ENCODE assay signal across 16 cellular contexts in genomic region chr16:25151996-25152395, GRCh38. TPM values are rescaled to one million over a fixed set of nuclear protein-coding genes. Genes with fewer than 3 reads are reported as not detected.
DNase-seq lines count a peak whose midpoint lies in the region; ATAC-seq and TF ChIP-seq lines count a peak whose summit lies in the region.
"Had no signal": no experiment of that assay in that cellular context is flagged by ENCODE, and none has a peak within 500 bp of the region (broad histone marks: within the 10 kb centered on the region; RNA-seq: fewer than 3 reads in every experiment).

No MANE protein-coding gene starts in this region.

- ATAC-seq in sciatic nerve: peak; percentile 90
- ATAC-seq in omental fat pad (ENCODE audit: low FRiP score): no peak
- ATAC-seq in GM19395 (IDR thresholded peaks at IDR 0.05; ENCODE audit: unreplicated experiment): no peak
- ATAC-seq: activated T-cell treated with anti-CD3 and anti-CD28 coated beads, Interleukin-2, amount 50 U/mL, for 72 hours; stimulated activated naive B cell treated with anti-CD40 and anti-IgM and Interleukin-4, amounts not matched to agents 10 μg/mL and 1 μg/mL and 100 μg/mL, for 72 hours had no signal

- TF ChIP-seq CTCF in PC-9 (conservative IDR thresholded peaks at IDR 0.05): no peak
- TF ChIP-seq CTCF in fibroblast of mammary gland (conservative IDR thresholded peaks at IDR 0.05; ENCODE audit: control insufficient read depth, insufficient read depth, low read depth, low read length): no peak
- no peak for TF ChIP-seq CTCF in omental fat pad (IDR thresholded peaks at IDR 0.05)
- TF ChIP-seq CTCF in GM20000 (IDR thresholded peaks at IDR 0.05; ENCODE audit: extremely low read depth, missing control alignments): no peak

- peaks cover 35% of the 10 kb centered on the region for H3F3A ChIP-seq in PC-9 (ENCODE audit: insufficient read depth, low read depth)

- intact Hi-C loops in PC-9 (cut with micrococcal nuclease; ENCODE audit: unreplicated experiment) (loop anchor here (1.0 to 5.0 kb wide), 3 partner anchors 41 to 318 kb away; partner anchors contain the start of genes LCMT1 and ZKSCAN2), sciatic nerve (cut with DNase I) (no loop called here)

- H4K20me1 ChIP-seq in PC-9 (ENCODE audit: insufficient read depth): no peaks in the 10 kb centered on the region

- no peaks in the 10 kb centered on the region for H3K79me2 ChIP-seq in PC-9 (ENCODE audit: low read depth)

- peaks cover 29% of the 10 kb centered on the region for H3K4me1 ChIP-seq in PC-9 (replicated peaks; ENCODE audit: insufficient read depth)

- peaks cover 4% of the 10 kb centered on the region; the same call in 1 of the 2 replicates for H3K36me3 ChIP-seq in PC-9 (ENCODE audit: low read depth)

- H3K9me2 ChIP-seq in PC-9 (ENCODE audit: insufficient read depth): no peaks in the 10 kb centered on the region

- DNase-seq in ELR (ENCODE audit: low read depth) (peak; percentile 86), PC-9 (peak; percentile 86 to 87), fibroblast of mammary gland (ENCODE audit: low read depth) (peak; percentile 91), sciatic nerve (ENCODE audit: low spot score) (no peak), omental fat pad (ENCODE audit: low spot score) (no peak), GM20000 (ENCODE audit: low spot score) (no peak), DMS 273 (lab: John Stamatoyannopoulos, UW; ENCODE audit: unreplicated experiment) (no peak)
- DNase-seq: activated CD4-positive, alpha-beta T cell treated with anti-CD3 and anti-CD28 coated beads, Interleukin-2, amount 10 ng/mL, durations not matched to agents 24 days and 14 days; activated T-cell treated with anti-CD3 and anti-CD28 coated beads, Interleukin-2, amount 50 U/mL, for 72 hours; anterior cingulate cortex; CD4-positive, CD25-positive, alpha-beta regulatory T cell; NCI-H1092; NCI-H2227 treated with DMSO at 0.1 percent for 48 hours; stimulated activated CD4-positive, alpha-beta T cell treated with anti-CD3 and anti-CD28 coated beads, Interleukin-4, amount 100 ng/mL, for 24 hours; stimulated activated naive B cell treated with anti-CD40 and anti-IgM and Interleukin-4, amounts not matched to agents 10 μg/mL and 1 μg/mL and 100 μg/mL, for 72 hours had no signal

- no TSS peak for BruUV-seq in PC-9 (replicated peaks; lab: Mats Ljungman, UMichigan)

- H3K27me3 ChIP-seq in PC-9 (ENCODE audit: insufficient read depth, low read depth): no peaks in the 10 kb centered on the region

- H3K4me3 ChIP-seq in PC-9: no peak overlapping the region
- no peak overlapping the region for H3K4me3 ChIP-seq in fibroblast of mammary gland (ENCODE audit: control insufficient read depth, low read depth, low read length)

- peak overlapping the region; percentile 51 for H3K4me2 ChIP-seq in PC-9

- peak overlapping the region; percentile 80 for H3K27ac ChIP-seq in PC-9

- POLR2A ChIA-PET in PC-9 (lab: Charles Lee; ENCODE audit: unreplicated experiment): interaction anchor here (0.7 kb wide), 1 partner anchor 90 kb away, joined by 3 read pairs; no protein-coding TSS in a partner anchor

- no peaks in the 10 kb centered on the region for H3K9me3 ChIP-seq in PC-9 (ENCODE audit: insufficient read depth, low read depth)

- no peak overlapping the region for H2AFZ ChIP-seq in PC-9

- CTCF ChIA-PET in PC-9 (lab: Charles Lee): interaction anchor here (0.6 kb wide), 2 partner anchors 112 to 234 kb away, joined by 4 to 7 read pairs; no protein-coding TSS in a partner anchor

RNA-seq across cellular contexts. Expression of gene LCMT1, which starts 40.5 kb away (rescaled TPM):
- total RNA-seq in PC-9 (2021) (67.1 and 113 TPM in 2 replicates), sciatic nerve (32.7 TPM), omental fat pad (10 to 100 TPM; 22.5 to 28.7 (median 24.8) TPM)

Comparison
In these comparisons a context has a peak if more than half of its experiments do, and no peak if none do; other contexts are left out.
1. DNase-seq: peak in ELR (single experiment), PC-9 (2 of 2) and fibroblast of mammary gland (single experiment); none in sciatic nerve (single experiment), omental fat pad (single experiment), GM20000 (single experiment) and DMS 273 (single experiment).